In the genomic region with DNA sequence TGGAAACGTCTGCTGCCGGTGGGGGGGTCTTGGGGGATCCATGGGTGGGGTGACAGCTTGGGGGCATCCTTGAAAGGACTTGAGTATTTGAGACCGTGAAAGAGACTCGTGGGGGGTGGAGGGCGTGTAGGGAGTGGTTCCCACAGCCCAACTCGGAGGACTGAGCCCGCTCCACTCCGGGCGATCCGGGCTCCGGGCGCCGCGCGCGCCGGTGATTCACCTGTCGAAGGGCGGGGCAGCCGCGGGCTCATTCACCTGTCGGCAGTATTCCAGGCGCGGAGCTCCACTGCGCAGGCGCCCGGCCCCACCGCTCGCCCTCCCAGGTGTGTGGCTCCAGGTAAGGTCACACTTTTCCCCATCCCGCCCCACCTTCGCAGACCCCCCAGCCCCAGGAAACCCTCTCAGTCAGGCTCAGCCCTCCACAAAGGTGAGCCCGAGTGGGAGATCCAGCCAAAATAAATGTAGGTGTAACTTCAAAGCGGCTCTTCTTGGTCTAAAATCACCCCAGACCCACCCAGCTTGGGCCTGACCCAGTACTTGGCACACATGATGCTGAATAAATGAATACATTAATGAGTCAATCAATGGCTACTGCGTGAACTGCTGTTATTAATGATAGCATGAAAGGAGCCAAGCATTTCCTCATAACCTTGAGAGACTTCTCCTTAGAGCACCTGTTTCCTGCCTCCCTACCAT, we compare ENCODE assay signal across 9 cellular contexts. TPM values are rescaled to one million over a fixed set of nuclear protein-coding genes. Genes with fewer than 3 reads are reported as not detected.
DNase-seq lines count a peak whose midpoint lies in the region; ATAC-seq, FAIRE-seq and TF ChIP-seq lines count a peak whose summit lies in the region.
"Had no signal": no experiment of that assay in that cellular context is flagged by ENCODE, and none has a peak within 500 bp of the region (broad histone marks: within the 10 kb centered on the region; RNA-seq: fewer than 3 reads in every experiment).

No MANE protein-coding gene starts in this region.

- dilution Hi-C loops in keratinocyte (cut with MboI; ENCODE audit: extremely low pct_ligation_motif_present, low sequenced_read_pairs) = no loop called here

- DNase-seq in cardiac muscle cell (ENCODE audit: low read depth in 1 of 2, low spot score in 1 of 2) = peak; percentile 24 to 53
- no peak for DNase-seq in left ventricle myocardium superior
- DNase-seq in RWPE2 (ENCODE audit: low spot score) = peak; percentile 91
- no peak for DNase-seq in keratinocyte (ENCODE audit: low read depth, low spot score)
- DNase-seq in type B pancreatic cell (ENCODE audit: extremely low spot score, unreplicated experiment) = peak; percentile 91
- DNase-seq in foreskin melanocyte = no peak
- DNase-seq in GM19239 (ENCODE audit: insufficient read length, low spot score) = no peak
- no peak for DNase-seq in NOMO-1 treated with DMSO at 0.1 percent for 48 hours (lab: John Stamatoyannopoulos, UW; ENCODE audit: unreplicated experiment)

- H3K4me1 ChIP-seq in cardiac muscle cell (ENCODE audit: low read depth) = no peaks in the 10 kb centered on the region
- H3K4me1 ChIP-seq in RWPE2 (ENCODE audit: insufficient read depth, poor library complexity, severe bottlenecking) = no peaks in the 10 kb centered on the region
- peaks cover 16% of the 10 kb centered on the region for H3K4me1 ChIP-seq in keratinocyte (ENCODE audit: control insufficient read depth, extremely low read depth, insufficient read depth, low read length)

- peak overlapping the region; percentile 45 for H3K4me3 ChIP-seq in cardiac muscle cell
- H3K4me3 ChIP-seq in RWPE2 (ENCODE audit: severe bottlenecking) = peak overlapping the region; percentile 38
- peak overlapping the region in 2 of 3 experiments; percentile 23 to 52 for H3K4me3 ChIP-seq in keratinocyte (ENCODE audit: control insufficient read depth in 2 of 3, extremely low read depth in 1 of 3, insufficient read depth in 2 of 3, low read depth in 1 of 3, low read length in 3 of 3)

- no peaks in the 10 kb centered on the region for H3K9me3 ChIP-seq in cardiac muscle cell (ENCODE audit: low read depth)
- H3K9me3 ChIP-seq in RWPE2 (ENCODE audit: severe bottlenecking) = no peaks in the 10 kb centered on the region
- H3K9me3 ChIP-seq in keratinocyte (ENCODE audit: control insufficient read depth, low read depth, low read length) = no peaks in the 10 kb centered on the region
- H3K9me3 ChIP-seq: SJSA1 had no signal

- FAIRE-seq in keratinocyte (lab: Jason Lieb, UNC) (no peak), GM19239 (lab: Jason Lieb, UNC) (no peak)

- ATAC-seq in left ventricle myocardium superior (no peak), RWPE2 (ENCODE audit: low read depth) (peak; percentile 74)

- intact Hi-C loops in left ventricle myocardium superior (cut with micrococcal nuclease) = no loop called here

- H3K9ac ChIP-seq in keratinocyte (ENCODE audit: control insufficient read depth, extremely low read depth, insufficient read depth, low read length) = peak overlapping the region; percentile 33

- no peaks in the 10 kb centered on the region for H3K79me2 ChIP-seq in keratinocyte (ENCODE audit: control insufficient read depth, insufficient read depth, low read length)

- no peaks in the 10 kb centered on the region for H3K9me3 Mint-ChIP-seq in type B pancreatic cell

- peak overlapping the region; percentile 84 for H3K4me3 Mint-ChIP-seq in type B pancreatic cell

- H3K27ac ChIP-seq in cardiac muscle cell = no peak overlapping the region
- no peak overlapping the region for H3K27ac ChIP-seq in RWPE2 (ENCODE audit: poor library complexity, severe bottlenecking)
- no peak overlapping the region for H3K27ac ChIP-seq in keratinocyte (ENCODE audit: control insufficient read depth, insufficient read depth, low read length)

- no peaks in the 10 kb centered on the region for H3K27me3 Mint-ChIP-seq in type B pancreatic cell

- H3K36me3 Mint-ChIP-seq in type B pancreatic cell = peaks cover 16% of the 10 kb centered on the region

- H3K9me1 ChIP-seq in keratinocyte (ENCODE audit: control insufficient read depth, extremely low read depth, insufficient read depth, low read length) = no peaks in the 10 kb centered on the region

- peak overlapping the region; percentile 45 for H3K4me2 ChIP-seq in keratinocyte (ENCODE audit: control insufficient read depth, extremely low read depth, insufficient read depth, low read depth, low read length)

- H3K27ac Mint-ChIP-seq in type B pancreatic cell = peak overlapping the region; percentile 96

- no peaks in the 10 kb centered on the region for H4K20me1 ChIP-seq in keratinocyte (ENCODE audit: control insufficient read depth, extremely low read depth, insufficient read depth, low read length)

- no peaks in the 10 kb centered on the region for H3K27me3 ChIP-seq in cardiac muscle cell
- H3K27me3 ChIP-seq in RWPE2 (ENCODE audit: insufficient read depth, poor library complexity, severe bottlenecking) = peaks cover 12% of the 10 kb centered on the region
- peaks cover 17% of the 10 kb centered on the region for H3K27me3 ChIP-seq in keratinocyte (ENCODE audit: control insufficient read depth, extremely low read depth, insufficient read depth, low read length)
- H3K27me3 ChIP-seq: SJSA1 had no signal

- H3K4me1 Mint-ChIP-seq in type B pancreatic cell (ENCODE audit: unreplicated experiment) = peaks cover 22% of the 10 kb centered on the region

- no peak for TF ChIP-seq CTCF in cardiac muscle cell (IDR thresholded peaks at IDR 0.05; ENCODE audit: low read depth, low read length)
- no peak for TF ChIP-seq CTCF in RWPE2 (IDR thresholded peaks at IDR 0.05; ENCODE audit: poor library complexity, severe bottlenecking)
- no peak for TF ChIP-seq CTCF in keratinocyte (optimal IDR thresholded peaks at IDR 0.05 in 1 of 3, IDR thresholded peaks at IDR 0.05 in 1 of 3, conservative IDR thresholded peaks at IDR 0.05 in 1 of 3; ENCODE audit: extremely low read depth in 1 of 3, insufficient read depth in 2 of 3, low read length in 3 of 3)
- no peak for TF ChIP-seq CTCF in type B pancreatic cell (conservative IDR thresholded peaks at IDR 0.05)

- peaks cover 7% of the 10 kb centered on the region for H3K36me3 ChIP-seq in cardiac muscle cell
- no peaks in the 10 kb centered on the region for H3K36me3 ChIP-seq in RWPE2 (ENCODE audit: low read depth)
- peaks cover 0 to 1% of the 10 kb centered on the region in 2 experiments for H3K36me3 ChIP-seq in keratinocyte (ENCODE audit: control insufficient read depth in 2 of 2, extremely low read depth in 1 of 2, insufficient read depth in 2 of 2, low read length in 2 of 2)

- peak overlapping the region; percentile 15 for H2AFZ ChIP-seq in keratinocyte (ENCODE audit: control insufficient read depth, low read length)

RNA-seq across cellular contexts. Expression of a gene that starts 4.7 kb away (rescaled TPM):
- total RNA-seq in cardiac muscle cell = 27.2 and 40.4 TPM in 2 replicates
- polyA plus RNA-seq in cardiac muscle cell = 19.9 and 28.5 TPM in 2 replicates
- 22.8 TPM for total RNA-seq in left ventricle myocardium superior
- 2.5 to 14.9 TPM (median 4.1 TPM) in 3 replicates for polyA plus RNA-seq in keratinocyte
- 39.1 TPM for polyA plus RNA-seq in keratinocyte (2011; ENCODE audit: low read depth)
- polyA plus RNA-seq in keratinocyte (2011; cell fraction: cytosol; rRNA removed) = 1.7 and 3.5 TPM in 2 replicates
- polyA plus RNA-seq in keratinocyte (2011; cell fraction: nucleus; rRNA removed) = 29.6 and 36.8 TPM in 2 replicates
- 4.2 and 45.4 TPM in 2 replicates for polyA plus RNA-seq in keratinocyte (2012; ENCODE audit: low replicate concordance)
- 17.6 to 102 TPM (median 31.2 TPM) in 3 replicates for polyA minus RNA-seq in keratinocyte
- 58.3 TPM for polyA minus RNA-seq in keratinocyte (2011; cell fraction: cytosol; rRNA and poly(A)+ RNA removed)
- polyA minus RNA-seq in keratinocyte (2011; cell fraction: nucleus; rRNA and poly(A)+ RNA removed) = 138 and 146 TPM in 2 replicates
- total RNA-seq in type B pancreatic cell (ENCODE audit: low replicate concordance) = 119 and 139 TPM in 2 replicates

RNA-seq across cellular contexts. Expression of a gene that starts 36.1 kb away (rescaled TPM):
- total RNA-seq in cardiac muscle cell (0.70 and 1.9 TPM in 2 replicates), left ventricle myocardium superior (not detected), type B pancreatic cell (ENCODE audit: low replicate concordance) (5.1 and 9.4 TPM in 2 replicates)
- polyA plus RNA-seq in cardiac muscle cell (4.0 and 4.6 TPM in 2 replicates), keratinocyte (0.33 to 1.2 TPM (median 0.51 TPM) in 3 replicates)
- polyA plus RNA-seq in keratinocyte (2011; ENCODE audit: low read depth) = 5.2 TPM
- polyA plus RNA-seq in keratinocyte (2011; cell fraction: cytosol; rRNA removed) = 0.27 and 0.40 TPM in 2 replicates
- 1.7 and 2.1 TPM in 2 replicates for polyA plus RNA-seq in keratinocyte (2011; cell fraction: nucleus; rRNA removed)
- 0.39 and 16.9 TPM in 2 replicates for polyA plus RNA-seq in keratinocyte (2012; ENCODE audit: low replicate concordance)
- 1.2 to 1.5 TPM (median 1.4 TPM) in 3 replicates for polyA minus RNA-seq in keratinocyte
- not detected for polyA minus RNA-seq in keratinocyte (2011; cell fraction: cytosol; rRNA and poly(A)+ RNA removed)
- 0.93 and 1.1 TPM in 2 replicates for polyA minus RNA-seq in keratinocyte (2011; cell fraction: nucleus; rRNA and poly(A)+ RNA removed)

Comparison
In these comparisons a context has a peak if more than half of its experiments do, and no peak if none do; other contexts are left out.
1. DNase-seq: peak in cardiac muscle cell (2 of 2), RWPE2 (single experiment) and type B pancreatic cell (single experiment); none in left ventricle myocardium superior (single experiment), keratinocyte (single experiment), foreskin melanocyte (single experiment), GM19239 (single experiment) and NOMO-1 treated with DMSO at 0.1 percent for 48 hours (single experiment).
2. Peak in every context shown above with its lines, with median percentiles within 50 percentile points of each other: H3K4me3 ChIP-seq.